Comparison of ENCODE assay signal across 35 cellular contexts in genomic region chr7:119861385-119861784, GRCh38.
"Had no signal": no experiment of that assay in that cellular context is flagged by ENCODE, and none has a peak within 500 bp of the region (broad histone marks: within the 10 kb centered on the region; RNA-seq: fewer than 3 reads in every experiment).

No MANE protein-coding gene starts in this region.

- H3K27me3 ChIP-seq: MG63 had no signal

- DNase-seq: Karpas-422, Kasumi-1, MG63, MM.1S, MV-4-11, NCI-H1048, NCI-H1092, NCI-H1092 treated with DMSO at 0.1 percent for 48 hours, NCI-H1105, NCI-H1105 treated with DMSO at 0.1 percent for 48 hours, NCI-H1417, NCI-H1417 treated with DMSO at 0.1 percent for 48 hours, NCI-H1436, NCI-H1436 treated with DMSO at 0.1 percent for 48 hours, NCI-H146, NCI-H1694, NCI-H1694 treated with DMSO at 0.1 percent for 48 hours, NCI-H187, NCI-H187 treated with DMSO at 0.1 percent for 48 hours, NCI-H1930, NCI-H2029, NCI-H2029 treated with DMSO at 0.1 percent for 48 hours, NCI-H2081, NCI-H2081 treated with DMSO at 0.1 percent for 48 hours, NCI-H2107, NCI-H2171, NCI-H2171 treated with DMSO at 0.1 percent for 48 hours, NCI-H2227 treated with DMSO at 0.1 percent for 48 hours, NCI-H226, NCI-H345, NCI-H446, NCI-H446 treated with DMSO at 0.1 percent for 48 hours, NCI-H510A, NCI-H510A treated with DMSO at 0.1 percent for 48 hours had no signal

- H3K4me3 ChIP-seq: MG63 had no signal

- H3K27ac ChIP-seq: KMS-11 had no signal

- H3K4me2 ChIP-seq: KMS-11 had no signal

- H3K9me3 ChIP-seq: MG63 had no signal

- H3K36me3 ChIP-seq: MG63 had no signal

- H3K9ac ChIP-seq: KMS-11 had no signal
